Comparison of ENCODE assay signal across 19 cellular contexts in genomic region chr10:11936389-11937152, GRCh38.
A peak's percentile ranks its signal among the peaks of the same experiment; 100 is the strongest.
DNase-seq lines count a peak whose midpoint lies in the region; ATAC-seq, FAIRE-seq and TF ChIP-seq lines count a peak whose summit lies in the region.
"Had no signal": no experiment of that assay in that cellular context is flagged by ENCODE, and none has a peak within 500 bp of the region (broad histone marks: within the 10 kb centered on the region; RNA-seq: fewer than 3 reads in every experiment).

No MANE protein-coding gene starts in this region.

- peak; percentile 98 for FAIRE-seq in H1 (lab: Jason Lieb, UNC)
- FAIRE-seq: RCC 7860 had no signal

- CTCF ChIA-PET in H1 (lab: Charles Lee; ENCODE audit: partially characterized antibody), result interaction anchor here (1.0 kb wide), 3 partner anchors 22 to 193 kb away, joined by 3 read pairs; no protein-coding TSS in a partner anchor

- H3K27ac Mint-ChIP-seq in GM23338 (peak overlapping the region; percentile 91), IgD-negative memory B cell (peak overlapping the region in 2 of 3 donors; percentile 2 to 6)

- H3K36me3 ChIP-seq in GM23338 (ENCODE audit: insufficient read depth) (0 out of 2 replicates have a peak, but pooled peaks cover 2% of the 10 kb centered on the region), H1 (ENCODE audit: control insufficient read depth in 2 of 4, insufficient read depth in 4 of 4, low read length in 3 of 4) (peaks cover 0 to 15% (median 4%) of the 10 kb centered on the region in 4 experiments; a peak in 6 of 8 replicates), smooth muscle cell (ENCODE audit: low read depth) (peaks cover 7% of the 10 kb centered on the region)

- no peak overlapping the region for H4K5ac ChIP-seq in H1 (ENCODE audit: insufficient read length, low read depth, low read length)

- POLR2A ChIA-PET in H1 (lab: Charles Lee; ENCODE audit: partially characterized antibody), result interaction anchor here (0.7 kb wide), 1 partner anchor 264 kb away, joined by 4 read pairs; no protein-coding TSS in a partner anchor

- H4K91ac ChIP-seq in H1 (replicated peaks; ENCODE audit: insufficient read length, low read length), result peak overlapping the region; percentile 46

- peak overlapping the region; percentile 46; the same call in 1 of the 2 replicates for H2BK12ac ChIP-seq in H1 (ENCODE audit: low read depth, low read length)

- H3K9me3 ChIP-seq in H1 (ENCODE audit: insufficient read depth in 2 of 2, low read depth in 1 of 2, low read length in 1 of 2), result no peaks in the 10 kb centered on the region
- no peaks in the 10 kb centered on the region for H3K9me3 ChIP-seq in smooth muscle cell (replicated peaks; ENCODE audit: low read depth)

- H3K9me3 Mint-ChIP-seq in GM23338 (no peaks in the 10 kb centered on the region), IgD-negative memory B cell (no peaks in the 10 kb centered on the region)
- H3K9me3 Mint-ChIP-seq: CD14-positive monocyte had no signal

- peaks cover 49% of the 10 kb centered on the region for H3K4me1 ChIP-seq in GM23338 (ENCODE audit: insufficient read depth)
- H3K4me1 ChIP-seq in H1 (replicated peaks in 1 of 4; ENCODE audit: control insufficient read depth in 3 of 4, insufficient read depth in 4 of 4, low read length in 3 of 4), result peaks cover 4 to 24% (median 16%) of the 10 kb centered on the region in 4 experiments
- H3K4me1 ChIP-seq in smooth muscle cell (ENCODE audit: low read depth), result peaks cover 8% of the 10 kb centered on the region

- H3K27me3 Mint-ChIP-seq in GM23338 (ENCODE audit: insufficient read depth, low read depth, poor library complexity) (no peaks in the 10 kb centered on the region), IgD-negative memory B cell (no peaks in the 10 kb centered on the region)

- TF ChIP-seq POLR2A in H1 (IDR thresholded peaks at IDR 0.05; ENCODE audit: control extremely low read depth in 1 of 2, low read depth in 2 of 2, low read length in 2 of 2), result no peak

- no peaks in the 10 kb centered on the region for H3K79me1 ChIP-seq in H1 (ENCODE audit: low read depth, low read length)

- H3K9ac ChIP-seq in H1 (replicated peaks in 1 of 4; ENCODE audit: extremely low read depth in 1 of 4, low read depth in 3 of 4, low read length in 3 of 4) (no peak overlapping the region), smooth muscle cell (ENCODE audit: low read depth) (no peak overlapping the region)

- H3K18ac ChIP-seq in H1 (ENCODE audit: extremely low read depth, low read length), result peak overlapping the region; percentile 62; the same call in 1 of the 2 replicates

- H3K4me2 ChIP-seq in GM23338 (peak overlapping the region; percentile 25), H1 (ENCODE audit: insufficient read depth in 1 of 2, low read depth in 2 of 2, low read length in 2 of 2) (peak overlapping the region; percentile 63 to 69), smooth muscle cell (no peak overlapping the region)

- WGBS in H1 (ENCODE audit: extremely low coverage in 1 of 2, insufficient coverage in 1 of 2, insufficient read length in 1 of 2, insufficient replicate concordance in 2 of 2, low coverage in 1 of 2, low lambda C conversion rate in 2 of 2, missing lambda C conversion rate in 1 of 2), 2 experiments, result 10% methylated on average over 8 of the region's 8 CpGs; no CpG with 5 or more reads in 1 of the 2 experiments
- 44% methylated on average over 8 of the region's 8 CpGs for WGBS in smooth muscle cell (ENCODE audit: low lambda C conversion rate)

- H2BK15ac ChIP-seq in H1 (ENCODE audit: low read length), result no peak overlapping the region

- no peak for TF ChIP-seq RAD21 in H1 (IDR thresholded peaks at IDR 0.05 in 1 of 2, conservative IDR thresholded peaks at IDR 0.05 in 1 of 2; ENCODE audit: low read depth in 2 of 2, low read length in 2 of 2)

- no peak overlapping the region for H4K8ac ChIP-seq in H1 (ENCODE audit: extremely low read depth, insufficient read depth, low read length)

- no peaks in the 10 kb centered on the region for H4K20me1 ChIP-seq in GM23338 (replicated peaks; ENCODE audit: insufficient read depth)
- H4K20me1 ChIP-seq in H1 (replicated peaks in 1 of 2; ENCODE audit: control insufficient read depth in 1 of 2, insufficient read depth in 2 of 2, low read length in 2 of 2), result no peaks in the 10 kb centered on the region
- no peaks in the 10 kb centered on the region for H4K20me1 ChIP-seq in smooth muscle cell (ENCODE audit: low read depth)

- DNase-seq in GM23338 (ENCODE audit: low spot score) (peak; percentile 87), H1 (ENCODE audit: low read depth in 1 of 2, low spot score in 2 of 2) (peak in 1 of 2 experiments; percentile 46), iPS-NIHi7 (ENCODE audit: extremely low spot score) (peak; percentile 74), HPDE6-E6E7 (ENCODE audit: extremely low spot score) (no peak), NCI-H226 (no peak), smooth muscle cell (lab: John Stamatoyannopoulos, UW; ENCODE audit: unreplicated experiment) (no peak)
- no peak for DNase-seq in stimulated activated CD4-positive, alpha-beta T cell treated with anti-CD3 and anti-CD28 coated beads, Interleukin-4, amount 100 ng/mL, for 1 hour
- DNase-seq: COR-L47, GDM1, GOT3, KBM-7, NCI-H1092 treated with DMSO at 0.1 percent for 48 hours, NCI-H1694, NCI-H510A, NCI-H82, SHP77 had no signal

- no peak overlapping the region for H3K23ac ChIP-seq in H1 (ENCODE audit: insufficient read length)

- H3F3A ChIP-seq in GM23338 (replicated peaks; ENCODE audit: low read depth) (no peaks in the 10 kb centered on the region), smooth muscle cell (ENCODE audit: low read depth) (peaks cover 4% of the 10 kb centered on the region)

- H3K27ac ChIP-seq in GM23338 (ENCODE audit: low read depth) (peak overlapping the region; percentile 82), H1 (ENCODE audit: low read depth, low read length) (no peak overlapping the region), smooth muscle cell (ENCODE audit: low read depth) (no peak overlapping the region)

- no peak overlapping the region for H3K56ac ChIP-seq in H1 (replicated peaks; ENCODE audit: insufficient read length, low read depth, low read length)

- H3K79me2 ChIP-seq in GM23338 (replicated peaks; ENCODE audit: insufficient read depth) (no peaks in the 10 kb centered on the region), H1 (ENCODE audit: control insufficient read depth in 1 of 2, insufficient read depth in 2 of 2, low read length in 2 of 2) (no peaks in the 10 kb centered on the region), smooth muscle cell (ENCODE audit: low read depth) (no peaks in the 10 kb centered on the region)

- H2AK5ac ChIP-seq in H1 (ENCODE audit: low read depth, low read length), result no peak overlapping the region

- peak in 1 of 2 experiments; percentile 76; a peak in 1 of 3 replicates for TF ChIP-seq EP300 in H1 (IDR thresholded peaks at IDR 0.05; ENCODE audit: borderline replicate concordance in 1 of 2, low read depth in 2 of 2, low read length in 2 of 2)

- no peaks in the 10 kb centered on the region for H3K27me3 ChIP-seq in GM23338 (ENCODE audit: insufficient read depth)
- H3K27me3 ChIP-seq in H1 (replicated peaks in 1 of 4; ENCODE audit: control insufficient read depth in 3 of 4, extremely low read depth in 1 of 4, insufficient read depth in 3 of 4, low read length in 3 of 4), result no peaks in the 10 kb centered on the region
- H3K27me3 ChIP-seq in smooth muscle cell (ENCODE audit: low read depth), result no peaks in the 10 kb centered on the region

- peak overlapping the region; percentile 57 for H3K4me3 Mint-ChIP-seq in GM23338
- no peak overlapping the region for H3K4me3 Mint-ChIP-seq in IgD-negative memory B cell
- H3K4me3 Mint-ChIP-seq: CD14-positive monocyte had no signal

- ATAC-seq in GM23338, result peak; percentile 93

- no peaks in the 10 kb centered on the region for H3K9me2 ChIP-seq in GM23338 (ENCODE audit: insufficient read depth)

- H3K36me3 Mint-ChIP-seq in GM23338 (ENCODE audit: low read depth) (peaks cover 14% of the 10 kb centered on the region), IgD-negative memory B cell (no peaks in the 10 kb centered on the region)

- H3K4me3 ChIP-seq in GM23338 (peak overlapping the region; percentile 3), H1 (ENCODE audit: extremely low read depth in 1 of 4, insufficient read depth in 2 of 4, low read depth in 3 of 4, low read length in 4 of 4) (peak overlapping the region in 2 of 4 experiments; percentile 1 to 45; a peak in 4 of 8 replicates), smooth muscle cell (no peak overlapping the region)

- no peak overlapping the region for H3K14ac ChIP-seq in H1 (ENCODE audit: insufficient read length)

- no peak overlapping the region; the same call in 1 of the 2 replicates for H2BK20ac ChIP-seq in H1 (ENCODE audit: low read length)

- H3K4ac ChIP-seq in H1 (replicated peaks; ENCODE audit: insufficient read length, low read depth, low read length), result peak overlapping the region; percentile 34

- peak overlapping the region; percentile 92; the same call in 1 of the 2 replicates for H2BK5ac ChIP-seq in H1 (ENCODE audit: low read depth, low read length)

- TF ChIP-seq CTCF in GM23338 (conservative IDR thresholded peaks at IDR 0.05; ENCODE audit: low read depth in 2 of 2) (no peak), H1 (IDR thresholded peaks at IDR 0.05; ENCODE audit: control extremely low read depth in 1 of 3, insufficient read depth in 1 of 3, low read depth in 1 of 3, low read length in 3 of 3) (no peak), smooth muscle cell (IDR thresholded peaks at IDR 0.05; ENCODE audit: borderline replicate concordance, insufficient read depth, poor library complexity, severe bottlenecking) (no peak)

- H2AFZ ChIP-seq in GM23338 (no peak overlapping the region), H1 (ENCODE audit: low read length) (no peak overlapping the region), smooth muscle cell (ENCODE audit: low read depth) (no peak overlapping the region)

- H3K4me1 Mint-ChIP-seq in GM23338, result peaks cover 47% of the 10 kb centered on the region
- no peaks in the 10 kb centered on the region for H3K4me1 Mint-ChIP-seq in IgD-negative memory B cell
- H3K4me1 Mint-ChIP-seq: CD14-positive monocyte had no signal

- H2BK120ac ChIP-seq in H1 (replicated peaks; ENCODE audit: low read depth, low read length), result peak overlapping the region; percentile 35

- no peaks in the 10 kb centered on the region; the same call in 1 of the 2 replicates for H3K23me2 ChIP-seq in H1 (ENCODE audit: low read depth, low read length)

TF ChIP-seq in GM23338, 12 proteins besides CTCF, POLR2A, EP300 and RAD21 (continues in another document):
- TF ChIP-seq CREB1 (CRISPR knock-in tag; IDR thresholded peaks at IDR 0.05; ENCODE audit: low read depth) (0 out of 2 replicates have a peak, but pooled peaks have one; percentile 11), POLR2AphosphoS5 (IDR thresholded peaks at IDR 0.05; ENCODE audit: low read depth) (no peak), NANOG (IDR thresholded peaks at IDR 0.05; ENCODE audit: borderline replicate concordance) (peak; percentile 31; the same call in 1 of the 2 replicates), STAT1 (IDR thresholded peaks at IDR 0.05; ENCODE audit: unreplicated experiment) (no peak)

TF ChIP-seq in H1, 55 proteins besides CTCF, POLR2A, EP300 and RAD21 (continues in another document):
- TF ChIP-seq TCF12 (IDR thresholded peaks at IDR 0.05; ENCODE audit: low read depth, low read length) (0 out of 2 replicates have a peak, but pooled peaks have one; percentile 35), POU5F1 (IDR thresholded peaks at IDR 0.05; ENCODE audit: low read depth, low read length) (peak; percentile 83; the same call in 1 of the 2 replicates), SIN3A (conservative IDR thresholded peaks at IDR 0.05 in 1 of 2, IDR thresholded peaks at IDR 0.05 in 1 of 2; ENCODE audit: low read depth in 1 of 2, low read length in 2 of 2) (peak; percentile 69 to 73; a peak in 1 of 4 replicates)

Comparison
In these comparisons a context has a peak if more than half of its experiments do, and no peak if none do; other contexts are left out.
1. DNase-seq: peak in GM23338 (single experiment) and iPS-NIHi7 (single experiment); none in HPDE6-E6E7 (single experiment), NCI-H226 (single experiment), smooth muscle cell (single experiment) and stimulated activated CD4-positive, alpha-beta T cell treated with anti-CD3 and anti-CD28 coated beads, Interleukin-4, amount 100 ng/mL, for 1 hour (single experiment).